20 cellular contexts compared by ENCODE assay signal in genomic region chr5:88664630-88665029, GRCh38.
DNase-seq lines count a peak whose midpoint lies in the region; ATAC-seq, FAIRE-seq and TF ChIP-seq lines count a peak whose summit lies in the region.
"Had no signal": no experiment of that assay in that cellular context is flagged by ENCODE, and none has a peak within 500 bp of the region (broad histone marks: within the 10 kb centered on the region; RNA-seq: fewer than 3 reads in every experiment).

No MANE protein-coding gene starts in this region.

- in situ Hi-C loops in HAP-1 (cut with MboI; ENCODE audit: low sequenced_read_pairs) = loop anchor here (5.0 kb wide), 1 partner anchor 267 kb away; no protein-coding TSS in a partner anchor
- in situ Hi-C loops in astrocyte of the cerebellum (cut with HindIII; ENCODE audit: low sequenced_read_pairs) = loop anchor here (5.0 kb wide), 1 partner anchor 277 kb away; no protein-coding TSS in a partner anchor

- H3K4me1 ChIP-seq in HAP-1 = peaks cover 55% of the 10 kb centered on the region
- H3K4me1 ChIP-seq in upper lobe of right lung = peaks cover 24% of the 10 kb centered on the region

- H3K36me3 ChIP-seq in HAP-1 (replicated peaks) (peaks cover 15% of the 10 kb centered on the region), upper lobe of right lung (no peaks in the 10 kb centered on the region)
- H3K36me3 ChIP-seq: esophagus muscularis mucosa had no signal

- H3K9me3 ChIP-seq in HAP-1 (no peaks in the 10 kb centered on the region), upper lobe of right lung (no peaks in the 10 kb centered on the region)
- H3K9me3 ChIP-seq: body of pancreas, esophagus muscularis mucosa, psoas muscle had no signal

- no peak overlapping the region for H3K27ac ChIP-seq in upper lobe of right lung
- H3K27ac ChIP-seq: body of pancreas, esophagus muscularis mucosa, psoas muscle, VCaP had no signal

- DNase-seq in HAP-1 (ENCODE audit: low spot score in 2 of 2) (peak in 1 of 2 experiments; percentile 63), NCI-H1417 treated with DMSO at 0.1 percent for 48 hours (lab: John Stamatoyannopoulos, UW) (peak; percentile 31), astrocyte of the cerebellum (ENCODE audit: low read depth) (no peak), medulla oblongata (ENCODE audit: extremely low spot score) (peak; percentile 32), upper lobe of right lung (no peak), SW480 (ENCODE audit: low spot score) (no peak), urothelium cell line (ENCODE audit: low spot score) (no peak)
- DNase-seq: activated CD4-positive, alpha-beta memory T cell treated with anti-CD3 and anti-CD28 coated beads for 36 hours; activated naive CD4-positive, alpha-beta T cell treated with anti-CD3 and anti-CD28 coated beads, Interleukin-2, amount 10 ng/mL, durations not matched to agents 7 days and 5 days; activated T-cell treated with anti-CD3 and anti-CD28 coated beads, Interleukin-2, amount 50 U/mL, for 24 hours; body of pancreas; dermis blood vessel endothelial cell; natural killer cell; NK-92 treated with Interleukin-12 subunit alpha and Interleukin-12 subunit beta, amount 100 ng/mL, for 24 hours; psoas muscle had no signal

- FAIRE-seq in urothelium cell line (lab: Jason Lieb, UNC) = no peak
- FAIRE-seq: G401.6, GM12878 had no signal

- no peak for TF ChIP-seq CTCF in astrocyte of the cerebellum (IDR thresholded peaks at IDR 0.05; ENCODE audit: low read depth, low read length, missing control alignments)
- no peak for TF ChIP-seq CTCF in upper lobe of right lung (IDR thresholded peaks at IDR 0.05)

- peak overlapping the region; percentile 32 for H3K4me3 ChIP-seq in HAP-1
- H3K4me3 ChIP-seq in astrocyte of the cerebellum (ENCODE audit: low read depth, low read length) = peak overlapping the region; percentile 50
- H3K4me3 ChIP-seq in upper lobe of right lung = no peak overlapping the region
- H3K4me3 ChIP-seq: body of pancreas, esophagus muscularis mucosa, GM12878, psoas muscle had no signal

- H3K27me3 ChIP-seq in HAP-1 (ENCODE audit: low read depth) (no peaks in the 10 kb centered on the region), upper lobe of right lung (peaks cover 100% of the 10 kb centered on the region)

- no peak for ATAC-seq in upper lobe of right lung
- ATAC-seq in HG02623 (IDR thresholded peaks at IDR 0.05; ENCODE audit: unreplicated experiment) = no peak
- ATAC-seq: body of pancreas, GM12878, natural killer cell, psoas muscle had no signal

- intact Hi-C loops in upper lobe of right lung (cut with DNase I) = no loop called here

Comparison
In these comparisons a context has a peak if more than half of its experiments do, and no peak if none do; other contexts are left out.
1. DNase-seq: peak in NCI-H1417 treated with DMSO at 0.1 percent for 48 hours (single experiment) and medulla oblongata (single experiment); none in astrocyte of the cerebellum (single experiment), upper lobe of right lung (single experiment), SW480 (single experiment) and urothelium cell line (single experiment).